1 cellular context compared by ENCODE assay signal in genomic region chr16:1271380-1271749, GRCh38.
TF ChIP-seq lines count a peak whose summit lies in the region.

No MANE protein-coding gene starts in this region.

TF ChIP-seq in HCT116, 20 proteins besides CTCF, POLR2A, EP300 and RAD21 (continued from another document):
- TF ChIP-seq, protein P1, sequence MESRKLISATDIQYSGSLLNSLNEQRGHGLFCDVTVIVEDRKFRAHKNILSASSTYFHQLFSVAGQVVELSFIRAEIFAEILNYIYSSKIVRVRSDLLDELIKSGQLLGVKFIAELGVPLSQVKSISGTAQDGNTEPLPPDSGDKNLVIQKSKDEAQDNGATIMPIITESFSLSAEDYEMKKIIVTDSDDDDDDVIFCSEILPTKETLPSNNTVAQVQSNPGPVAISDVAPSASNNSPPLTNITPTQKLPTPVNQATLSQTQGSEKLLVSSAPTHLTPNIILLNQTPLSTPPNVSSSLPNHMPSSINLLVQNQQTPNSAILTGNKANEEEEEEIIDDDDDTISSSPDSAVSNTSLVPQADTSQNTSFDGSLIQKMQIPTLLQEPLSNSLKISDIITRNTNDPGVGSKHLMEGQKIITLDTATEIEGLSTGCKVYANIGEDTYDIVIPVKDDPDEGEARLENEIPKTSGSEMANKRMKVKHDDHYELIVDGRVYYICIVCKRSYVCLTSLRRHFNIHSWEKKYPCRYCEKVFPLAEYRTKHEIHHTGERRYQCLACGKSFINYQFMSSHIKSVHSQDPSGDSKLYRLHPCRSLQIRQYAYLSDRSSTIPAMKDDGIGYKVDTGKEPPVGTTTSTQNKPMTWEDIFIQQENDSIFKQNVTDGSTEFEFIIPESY (IDR thresholded peaks at IDR 0.05; ENCODE audit: extremely low read depth, insufficient replicate concordance, low read length): no peak
- TF ChIP-seq ZFX (IDR thresholded peaks at IDR 0.05) (no peak), EZH2phosphoT487 (IDR thresholded peaks at IDR 0.05; ENCODE audit: borderline replicate concordance) (no peak), SP1 (IDR thresholded peaks at IDR 0.05; ENCODE audit: low read depth) (no peak), REST (IDR thresholded peaks at IDR 0.05; ENCODE audit: low read depth) (no peak)
